ENCODE assay signal across 5 cellular contexts in genomic region chr12:8233935-8234495, GRCh38. TPM values are rescaled to one million over a fixed set of nuclear protein-coding genes. Genes with fewer than 3 reads are reported as not detected.
"Had no signal": no experiment of that assay in that cellular context is flagged by ENCODE, and none has a peak within 500 bp of the region (broad histone marks: within the 10 kb centered on the region; RNA-seq: fewer than 3 reads in every experiment).

No MANE protein-coding gene starts in this region.

RNA-seq across cellular contexts. Expression of gene FAM90A1, which starts 6.6 kb away (rescaled TPM):
- total RNA-seq: ascending aorta; bronchial epithelial cell; chondrocyte; T-helper 1 cell treated with Interleukin-12 subunit alpha and Interleukin-12 subunit beta and Interleukin-4 antibody, amounts not matched to agents 30 ng/mL and 1 ng/mL, for 36 hours had no signal
- polyA plus RNA-seq: cardiac muscle cell had no signal
